9 cellular contexts compared by ENCODE assay signal in genomic region chr2:165239230-165239629, GRCh38. TPM values are rescaled to one million over a fixed set of nuclear protein-coding genes. Genes with fewer than 3 reads are reported as not detected.
DNase-seq lines count a peak whose midpoint lies in the region; ATAC-seq, FAIRE-seq and TF ChIP-seq lines count a peak whose summit lies in the region.
"Had no signal": no experiment of that assay in that cellular context is flagged by ENCODE, and none has a peak within 500 bp of the region (broad histone marks: within the 10 kb centered on the region; RNA-seq: fewer than 3 reads in every experiment).

Gene SCN2A (plus strand): TSS chr2:165239414. CDS start chr2:165295824, 56,410 bp downstream.

- no peaks in the 10 kb centered on the region for H3K4me1 Mint-ChIP-seq in T-helper 17 cell
- H3K4me1 Mint-ChIP-seq: naive B cell had no signal

- H4K20me1 ChIP-seq in fibroblast of lung (ENCODE audit: control insufficient read depth, extremely low read depth, insufficient read depth, low read length) (no peaks in the 10 kb centered on the region), osteoblast (ENCODE audit: insufficient read depth, low read length) (no peaks in the 10 kb centered on the region)

- H2AFZ ChIP-seq in fibroblast of lung (ENCODE audit: low read length): no peak within 1 kb of the TSS
- H2AFZ ChIP-seq in osteoblast (ENCODE audit: low read length): no peak within 1 kb of the TSS

- H3K27ac Mint-ChIP-seq in T-helper 17 cell: no peak within 1 kb of the TSS
- H3K27ac Mint-ChIP-seq: naive B cell had no signal

- no peaks in the 10 kb centered on the region for H3K79me2 ChIP-seq in fibroblast of lung (ENCODE audit: control insufficient read depth, insufficient read depth, low read length)
- H3K79me2 ChIP-seq in osteoblast (ENCODE audit: insufficient read depth, low read length): no peaks in the 10 kb centered on the region

- ATAC-seq in GM18519 (IDR thresholded peaks at IDR 0.05; ENCODE audit: low FRiP score, unreplicated experiment) (peak; percentile 80), HG02759 (IDR thresholded peaks at IDR 0.05; ENCODE audit: unreplicated experiment) (no peak), T-helper 17 cell (no peak)

- no peak within 1 kb of the TSS for H3K4me3 Mint-ChIP-seq in T-helper 17 cell
- H3K4me3 Mint-ChIP-seq: naive B cell had no signal

- no peaks in the 10 kb centered on the region for H3K36me3 ChIP-seq in BE2C
- H3K36me3 ChIP-seq in fibroblast of lung (ENCODE audit: control insufficient read depth, insufficient read depth, low read length): no peaks in the 10 kb centered on the region
- no peaks in the 10 kb centered on the region for H3K36me3 ChIP-seq in osteoblast (ENCODE audit: insufficient read depth, low read length)

- no peak within 1 kb of the TSS for H3K27ac ChIP-seq in fibroblast of lung (ENCODE audit: insufficient read depth, low read length)
- H3K27ac ChIP-seq in osteoblast (ENCODE audit: low read depth, low read length): no peak within 1 kb of the TSS

- H3K36me3 Mint-ChIP-seq in T-helper 17 cell (ENCODE audit: low read depth): no peaks in the 10 kb centered on the region
- H3K36me3 Mint-ChIP-seq: naive B cell had no signal

- H3K9ac ChIP-seq in fibroblast of lung (ENCODE audit: insufficient read depth, low read length): no peak within 1 kb of the TSS

- no peak for FAIRE-seq in HTR-8/SVneo (lab: Jason Lieb, UNC)

- H3K27me3 ChIP-seq in BE2C: no peaks in the 10 kb centered on the region
- no peaks in the 10 kb centered on the region for H3K27me3 ChIP-seq in fibroblast of lung (ENCODE audit: control insufficient read depth, insufficient read depth, low read length)
- no peaks in the 10 kb centered on the region for H3K27me3 ChIP-seq in osteoblast (ENCODE audit: insufficient read depth, low read length)

- H3K27me3 Mint-ChIP-seq in T-helper 17 cell: peaks cover 5% of the 10 kb centered on the region

- H3K4me3 ChIP-seq in BE2C (ENCODE audit: low read depth, low read length): peak within 1 kb of the TSS; percentile 48
- H3K4me3 ChIP-seq in fibroblast of lung (replicated peaks in 1 of 4; ENCODE audit: control extremely low read depth in 1 of 4, insufficient read depth in 1 of 4, low read depth in 3 of 4, low read length in 4 of 4): no peak within 1 kb of the TSS
- no peak within 1 kb of the TSS for H3K4me3 ChIP-seq in osteoblast (ENCODE audit: insufficient read depth, low read length)

- DNase-seq in BE2C: peak; percentile 15
- peak; percentile 2 for DNase-seq in HTR-8/SVneo (ENCODE audit: insufficient read length, low spot score)
- DNase-seq in fibroblast of lung (ENCODE audit: low read depth in 2 of 2): peak; percentile 56 to 67
- DNase-seq in osteoblast (ENCODE audit: insufficient read length, low spot score, missing footprints): no peak
- DNase-seq in T-helper 17 cell: no peak
- DNase-seq: naive B cell had no signal

- H3K9me3 ChIP-seq in BE2C: no peaks in the 10 kb centered on the region
- no peaks in the 10 kb centered on the region for H3K9me3 ChIP-seq in fibroblast of lung (ENCODE audit: control insufficient read depth, insufficient read depth, low read depth, low read length)
- H3K9me3 ChIP-seq in osteoblast (ENCODE audit: low read depth, low read length): no peaks in the 10 kb centered on the region
- no peaks in the 10 kb centered on the region for H3K9me3 ChIP-seq in T-helper 17 cell (ENCODE audit: control insufficient read depth, low read length, poor library complexity, severe bottlenecking)

- peak; percentile 65 for TF ChIP-seq CTCF in BE2C (IDR thresholded peaks at IDR 0.05; ENCODE audit: low read depth, low read length)
- peak; percentile 55 to 57 for TF ChIP-seq CTCF in fibroblast of lung (conservative IDR thresholded peaks at IDR 0.05 in 1 of 2, IDR thresholded peaks at IDR 0.05 in 1 of 2; ENCODE audit: low read depth in 1 of 2, low read length in 2 of 2)
- peak; percentile 67 for TF ChIP-seq CTCF in osteoblast (IDR thresholded peaks at IDR 0.05; ENCODE audit: extremely low read depth, low read depth, low read length)

- H3K4me2 ChIP-seq in fibroblast of lung (ENCODE audit: extremely low read depth, insufficient read depth, low read length): no peak within 1 kb of the TSS
- no peak within 1 kb of the TSS for H3K4me2 ChIP-seq in osteoblast (ENCODE audit: insufficient read depth, low read length)

- no peaks in the 10 kb centered on the region for H3K4me1 ChIP-seq in BE2C
- H3K4me1 ChIP-seq in fibroblast of lung (ENCODE audit: control insufficient read depth, extremely low read depth, insufficient read depth, low read length): no peaks in the 10 kb centered on the region
- no peaks in the 10 kb centered on the region for H3K4me1 ChIP-seq in osteoblast (ENCODE audit: insufficient read depth, low read length)

TF ChIP-seq in PFSK-1, 5 proteins besides CTCF, POLR2A, EP300 and RAD21:
- no peak for TF ChIP-seq SIN3A (IDR thresholded peaks at IDR 0.05; ENCODE audit: borderline replicate concordance, insufficient read depth, low read length)
- no peak for TF ChIP-seq POLR2AphosphoS5 (IDR thresholded peaks at IDR 0.05; ENCODE audit: low read depth, low read length)
- 0 out of 4 replicates have a peak, but pooled peaks have one; percentile 32 to 37 for TF ChIP-seq REST (IDR thresholded peaks at IDR 0.05; ENCODE audit: insufficient read depth in 1 of 2, low read depth in 2 of 2, low read length in 2 of 2)

RNA-seq across cellular contexts. Expression of gene SCN2A, which starts in this region (rescaled TPM):
- 1.0 TPM for polyA plus RNA-seq in BE2C (2012; ENCODE audit: insufficient read depth, insufficient read length, low read depth)
- polyA plus RNA-seq in PFSK-1 (2012; ENCODE audit: insufficient read length, low read depth): not detected
- total RNA-seq in fibroblast of lung (2.1 and 7.1 TPM in 2 replicates), osteoblast (2.2 and 5.0 TPM in 2 replicates), T-helper 17 cell (under 1 TPM in 1 of 2 donors, not detected in 1; 0.07 TPM)
- polyA plus RNA-seq in fibroblast of lung: 0.76 and 0.77 TPM in 2 replicates
- polyA plus RNA-seq in fibroblast of lung (2012): 0.54 and 0.62 TPM in 2 replicates
- 0.11 TPM in 1 of 2 replicates, not detected in the other for polyA minus RNA-seq in fibroblast of lung (ENCODE audit: low replicate concordance)

Comparison
In these comparisons a context has a peak if more than half of its experiments do, and no peak if none do; other contexts are left out.
1. DNase-seq: peak in BE2C (single experiment), HTR-8/SVneo (single experiment) and fibroblast of lung (2 of 2); none in osteoblast (single experiment) and T-helper 17 cell (0 of 3).
2. Peak in every context shown above with its lines, with median percentiles within 50 percentile points of each other: CTCF ChIP-seq.